In the genomic region with DNA sequence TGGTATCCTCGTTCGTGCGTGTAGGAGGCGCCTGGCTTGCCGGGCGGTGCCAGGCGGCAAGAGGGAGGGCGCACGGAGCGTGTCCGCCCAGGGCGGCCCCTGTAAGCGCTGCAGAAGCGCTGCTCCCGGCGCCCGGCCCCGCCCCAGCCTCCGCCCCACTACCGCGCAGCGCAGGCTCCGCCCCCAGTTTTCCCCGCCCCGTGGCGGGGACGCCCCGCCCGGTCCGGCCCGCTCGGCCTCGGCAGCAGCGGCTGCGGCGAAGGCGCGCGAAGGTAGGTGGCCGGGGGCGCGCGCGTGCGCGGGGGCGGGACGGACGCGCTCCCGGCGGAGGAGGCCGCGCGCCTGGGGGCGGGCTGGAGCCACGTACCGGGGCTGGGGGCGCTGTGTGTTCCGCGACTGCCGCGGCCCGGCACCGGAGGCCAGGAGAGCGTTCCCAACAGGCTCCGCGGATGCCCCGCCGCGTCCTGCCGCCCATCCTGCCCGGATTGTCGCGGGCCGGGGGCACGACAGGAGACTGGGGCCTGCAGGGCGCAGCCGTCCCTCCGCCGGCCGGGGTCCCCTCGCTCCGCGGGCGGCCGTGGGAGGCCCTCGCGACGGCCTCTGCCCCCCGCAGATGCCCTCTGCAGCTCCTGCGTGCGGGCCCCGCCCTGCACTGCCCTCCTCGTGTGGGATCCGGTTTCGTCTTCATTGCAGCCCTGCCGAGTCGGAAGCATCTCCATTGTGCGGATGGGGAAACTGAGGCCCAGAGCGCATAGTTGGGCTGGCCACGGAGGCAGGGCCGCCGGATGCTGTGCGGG, we compare ENCODE assay signal across 1 cellular context.
A peak's percentile ranks its signal among the peaks of the same experiment; 100 is the strongest.
TF ChIP-seq lines count a peak whose summit lies in the region.

No MANE protein-coding gene starts in this region.

TF ChIP-seq in K562, 482 proteins besides CTCF, POLR2A, EP300 and RAD21 (continued from another document and continues in another):
- TF ChIP-seq, protein P1, sequence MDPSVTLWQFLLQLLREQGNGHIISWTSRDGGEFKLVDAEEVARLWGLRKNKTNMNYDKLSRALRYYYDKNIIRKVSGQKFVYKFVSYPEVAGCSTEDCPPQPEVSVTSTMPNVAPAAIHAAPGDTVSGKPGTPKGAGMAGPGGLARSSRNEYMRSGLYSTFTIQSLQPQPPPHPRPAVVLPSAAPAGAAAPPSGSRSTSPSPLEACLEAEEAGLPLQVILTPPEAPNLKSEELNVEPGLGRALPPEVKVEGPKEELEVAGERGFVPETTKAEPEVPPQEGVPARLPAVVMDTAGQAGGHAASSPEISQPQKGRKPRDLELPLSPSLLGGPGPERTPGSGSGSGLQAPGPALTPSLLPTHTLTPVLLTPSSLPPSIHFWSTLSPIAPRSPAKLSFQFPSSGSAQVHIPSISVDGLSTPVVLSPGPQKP (CRISPR knock-in tag; IDR thresholded peaks at IDR 0.05) = no peak
- no peak for TF ChIP-seq CBX8 (IDR thresholded peaks at IDR 0.05; ENCODE audit: borderline replicate concordance, extremely low read depth, low read depth, low read length, poor library complexity, severe bottlenecking)
- TF ChIP-seq, protein P2, sequence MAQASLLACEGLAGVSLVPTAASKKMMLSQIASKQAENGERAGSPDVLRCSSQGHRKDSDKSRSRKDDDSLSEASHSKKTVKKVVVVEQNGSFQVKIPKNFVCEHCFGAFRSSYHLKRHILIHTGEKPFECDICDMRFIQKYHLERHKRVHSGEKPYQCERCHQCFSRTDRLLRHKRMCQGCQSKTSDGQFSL (CRISPR knock-in tag; IDR thresholded peaks at IDR 0.05) = no peak
- TF ChIP-seq, protein P2 (tag; IDR thresholded peaks at IDR 0.05) = no peak
- TF ChIP-seq ZNF830 (CRISPR knock-in tag; IDR thresholded peaks at IDR 0.05) = no peak
- peak; percentile 49; the same call in 1 of the 2 replicates for TF ChIP-seq SIN3B (IDR thresholded peaks at IDR 0.05; ENCODE audit: low read depth)
- TF ChIP-seq NFRKB (IDR thresholded peaks at IDR 0.05; ENCODE audit: low read depth) = no peak
- TF ChIP-seq FUS (optimal IDR thresholded peaks at IDR 0.05; ENCODE audit: low read depth, low read length) = no peak
- no peak for TF ChIP-seq ARHGAP35 (IDR thresholded peaks at IDR 0.05; ENCODE audit: partially characterized antibody)
- no peak for TF ChIP-seq EWSR1 (IDR thresholded peaks at IDR 0.05; ENCODE audit: borderline replicate concordance, low read depth, partially characterized antibody)
- TF ChIP-seq ZNF561 (CRISPR knock-in tag; conservative IDR thresholded peaks at IDR 0.05) = no peak
- TF ChIP-seq BRCA1 (IDR thresholded peaks at IDR 0.05) = no peak
- no peak for TF ChIP-seq BRCA1 (CRISPR knock-in tag; IDR thresholded peaks at IDR 0.05)
- TF ChIP-seq, protein P3, sequence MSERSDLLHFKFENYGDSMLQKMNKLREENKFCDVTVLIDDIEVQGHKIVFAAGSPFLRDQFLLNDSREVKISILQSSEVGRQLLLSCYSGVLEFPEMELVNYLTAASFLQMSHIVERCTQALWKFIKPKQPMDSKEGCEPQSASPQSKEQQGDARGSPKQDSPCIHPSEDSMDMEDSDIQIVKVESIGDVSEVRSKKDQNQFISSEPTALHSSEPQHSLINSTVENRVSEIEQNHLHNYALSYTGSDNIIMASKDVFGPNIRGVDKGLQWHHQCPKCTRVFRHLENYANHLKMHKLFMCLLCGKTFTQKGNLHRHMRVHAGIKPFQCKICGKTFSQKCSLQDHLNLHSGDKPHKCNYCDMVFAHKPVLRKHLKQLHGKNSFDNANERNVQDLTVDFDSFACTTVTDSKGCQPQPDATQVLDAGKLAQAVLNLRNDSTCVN (CRISPR knock-in tag; IDR thresholded peaks at IDR 0.05) = no peak
- no peak for TF ChIP-seq ZNF77 (CRISPR knock-in tag; IDR thresholded peaks at IDR 0.05)
- no peak for TF ChIP-seq ZNF695 (CRISPR knock-in tag; IDR thresholded peaks at IDR 0.05)
- TF ChIP-seq SETDB1 (IDR thresholded peaks at IDR 0.05; ENCODE audit: low read length) = no peak
- no peak for TF ChIP-seq ZNF707 (CRISPR knock-in tag; conservative IDR thresholded peaks at IDR 0.05)
- TF ChIP-seq OTX1 (CRISPR knock-in tag; IDR thresholded peaks at IDR 0.05) = no peak
- no peak for TF ChIP-seq GABPB1 (CRISPR knock-in tag; IDR thresholded peaks at IDR 0.05)
- 0 out of 2 replicates have a peak, but pooled peaks have one; percentile 25 for TF ChIP-seq ZFPM2 (CRISPR knock-in tag; IDR thresholded peaks at IDR 0.05)
- TF ChIP-seq HNRNPK (IDR thresholded peaks at IDR 0.05; ENCODE audit: low read depth, low read length, poor library complexity, severe bottlenecking) = no peak
- TF ChIP-seq SMAD4 (CRISPR knock-in tag; conservative IDR thresholded peaks at IDR 0.05) = peak; percentile 81
- TF ChIP-seq CEBPB (tag; IDR thresholded peaks at IDR 0.05) = no peak
- no peak for TF ChIP-seq ZNF444 (CRISPR knock-in tag; IDR thresholded peaks at IDR 0.05)
- TF ChIP-seq ESRRB (CRISPR knock-in tag; IDR thresholded peaks at IDR 0.05; ENCODE audit: borderline replicate concordance) = no peak
- TF ChIP-seq WHSC1 (IDR thresholded peaks at IDR 0.05; ENCODE audit: low read length) = no peak
- TF ChIP-seq, protein P4, sequence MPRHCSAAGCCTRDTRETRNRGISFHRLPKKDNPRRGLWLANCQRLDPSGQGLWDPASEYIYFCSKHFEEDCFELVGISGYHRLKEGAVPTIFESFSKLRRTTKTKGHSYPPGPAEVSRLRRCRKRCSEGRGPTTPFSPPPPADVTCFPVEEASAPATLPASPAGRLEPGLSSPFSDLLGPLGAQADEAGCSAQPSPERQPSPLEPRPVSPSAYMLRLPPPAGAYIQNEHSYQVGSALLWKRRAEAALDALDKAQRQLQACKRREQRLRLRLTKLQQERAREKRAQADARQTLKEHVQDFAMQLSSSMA (CRISPR knock-in tag; IDR thresholded peaks at IDR 0.05) = peak; percentile 77; the same call in 1 of the 2 replicates
- no peak for TF ChIP-seq ZNF143 (CRISPR knock-in tag; IDR thresholded peaks at IDR 0.05)
- no peak for TF ChIP-seq COPS2 (conservative IDR thresholded peaks at IDR 0.05)
- no peak for TF ChIP-seq ZNF780A (CRISPR knock-in tag; IDR thresholded peaks at IDR 0.05)
- TF ChIP-seq, protein P5, sequence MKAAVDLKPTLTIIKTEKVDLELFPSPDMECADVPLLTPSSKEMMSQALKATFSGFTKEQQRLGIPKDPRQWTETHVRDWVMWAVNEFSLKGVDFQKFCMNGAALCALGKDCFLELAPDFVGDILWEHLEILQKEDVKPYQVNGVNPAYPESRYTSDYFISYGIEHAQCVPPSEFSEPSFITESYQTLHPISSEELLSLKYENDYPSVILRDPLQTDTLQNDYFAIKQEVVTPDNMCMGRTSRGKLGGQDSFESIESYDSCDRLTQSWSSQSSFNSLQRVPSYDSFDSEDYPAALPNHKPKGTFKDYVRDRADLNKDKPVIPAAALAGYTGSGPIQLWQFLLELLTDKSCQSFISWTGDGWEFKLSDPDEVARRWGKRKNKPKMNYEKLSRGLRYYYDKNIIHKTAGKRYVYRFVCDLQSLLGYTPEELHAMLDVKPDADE (conservative IDR thresholded peaks at IDR 0.05; ENCODE audit: control insufficient read depth, low read depth, low read length) = no peak
- no peak for TF ChIP-seq TCF7L2 (IDR thresholded peaks at IDR 0.05; ENCODE audit: low read depth, low read length)
- TF ChIP-seq, protein P6, sequence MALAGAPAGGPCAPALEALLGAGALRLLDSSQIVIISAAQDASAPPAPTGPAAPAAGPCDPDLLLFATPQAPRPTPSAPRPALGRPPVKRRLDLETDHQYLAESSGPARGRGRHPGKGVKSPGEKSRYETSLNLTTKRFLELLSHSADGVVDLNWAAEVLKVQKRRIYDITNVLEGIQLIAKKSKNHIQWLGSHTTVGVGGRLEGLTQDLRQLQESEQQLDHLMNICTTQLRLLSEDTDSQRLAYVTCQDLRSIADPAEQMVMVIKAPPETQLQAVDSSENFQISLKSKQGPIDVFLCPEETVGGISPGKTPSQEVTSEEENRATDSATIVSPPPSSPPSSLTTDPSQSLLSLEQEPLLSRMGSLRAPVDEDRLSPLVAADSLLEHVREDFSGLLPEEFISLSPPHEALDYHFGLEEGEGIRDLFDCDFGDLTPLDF (CRISPR knock-in tag; IDR thresholded peaks at IDR 0.05) = no peak
- no peak for TF ChIP-seq SIN3A (IDR thresholded peaks at IDR 0.05; ENCODE audit: borderline replicate concordance in 2 of 2, control insufficient read depth in 1 of 2, low read depth in 2 of 2, low read length in 2 of 2)
- TF ChIP-seq ZSCAN32 (CRISPR knock-in tag; IDR thresholded peaks at IDR 0.05) = no peak
- no peak for TF ChIP-seq TRIM24 (IDR thresholded peaks at IDR 0.05)
- no peak for TF ChIP-seq SOX6 (IDR thresholded peaks at IDR 0.05)
- no peak for TF ChIP-seq PURB (CRISPR knock-in tag; IDR thresholded peaks at IDR 0.05; ENCODE audit: low read depth)
- no peak for TF ChIP-seq SRSF7 (optimal IDR thresholded peaks at IDR 0.05; ENCODE audit: low read depth, low read length)
- TF ChIP-seq NFIX (CRISPR knock-in tag; IDR thresholded peaks at IDR 0.05; ENCODE audit: low read depth) = no peak
- no peak for TF ChIP-seq MCM2 (IDR thresholded peaks at IDR 0.05; ENCODE audit: low read depth)
- TF ChIP-seq ZNF76 (CRISPR knock-in tag; IDR thresholded peaks at IDR 0.05; ENCODE audit: borderline replicate concordance) = no peak
- no peak for TF ChIP-seq BDP1 (IDR thresholded peaks at IDR 0.05; ENCODE audit: insufficient read depth, insufficient read length)
- no peak for TF ChIP-seq U2AF1 (optimal IDR thresholded peaks at IDR 0.05; ENCODE audit: low read depth, low read length)
- no peak for TF ChIP-seq RBM34 (IDR thresholded peaks at IDR 0.05; ENCODE audit: borderline replicate concordance, insufficient read depth, low read length)
- no peak for TF ChIP-seq MXI1 (IDR thresholded peaks at IDR 0.05; ENCODE audit: low read depth, low read length)
- peak in 1 of 2 experiments; percentile 88; a peak in 3 of 4 replicates for TF ChIP-seq NONO (IDR thresholded peaks at IDR 0.05; ENCODE audit: low read depth in 2 of 2, low read length in 1 of 2)
- no peak for TF ChIP-seq MAFF (IDR thresholded peaks at IDR 0.05; ENCODE audit: low read length)
- TF ChIP-seq, protein P7, sequence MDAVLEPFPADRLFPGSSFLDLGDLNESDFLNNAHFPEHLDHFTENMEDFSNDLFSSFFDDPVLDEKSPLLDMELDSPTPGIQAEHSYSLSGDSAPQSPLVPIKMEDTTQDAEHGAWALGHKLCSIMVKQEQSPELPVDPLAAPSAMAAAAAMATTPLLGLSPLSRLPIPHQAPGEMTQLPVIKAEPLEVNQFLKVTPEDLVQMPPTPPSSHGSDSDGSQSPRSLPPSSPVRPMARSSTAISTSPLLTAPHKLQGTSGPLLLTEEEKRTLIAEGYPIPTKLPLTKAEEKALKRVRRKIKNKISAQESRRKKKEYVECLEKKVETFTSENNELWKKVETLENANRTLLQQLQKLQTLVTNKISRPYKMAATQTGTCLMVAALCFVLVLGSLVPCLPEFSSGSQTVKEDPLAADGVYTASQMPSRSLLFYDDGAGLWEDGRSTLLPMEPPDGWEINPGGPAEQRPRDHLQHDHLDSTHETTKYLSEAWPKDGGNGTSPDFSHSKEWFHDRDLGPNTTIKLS (IDR thresholded peaks at IDR 0.05; ENCODE audit: borderline replicate concordance, low read depth) = peak; percentile 64; the same call in 1 of the 2 replicates
- TF ChIP-seq ZNF212 (CRISPR knock-in tag; IDR thresholded peaks at IDR 0.05) = no peak
- TF ChIP-seq HMG20B (CRISPR knock-in tag; IDR thresholded peaks at IDR 0.05) = no peak
- no peak for TF ChIP-seq EHMT2 (IDR thresholded peaks at IDR 0.05)
- no peak for TF ChIP-seq STAG1 (CRISPR knock-in tag; IDR thresholded peaks at IDR 0.05; ENCODE audit: borderline replicate concordance)
- TF ChIP-seq ZNF253 (CRISPR knock-in tag; conservative IDR thresholded peaks at IDR 0.05) = no peak
- TF ChIP-seq NCOA4 (IDR thresholded peaks at IDR 0.05; ENCODE audit: partially characterized antibody) = no peak
- TF ChIP-seq BRF1 (IDR thresholded peaks at IDR 0.05; ENCODE audit: borderline replicate concordance, extremely low read depth, insufficient read length) = no peak
- peak; percentile 95 for TF ChIP-seq GATAD2B (IDR thresholded peaks at IDR 0.05; ENCODE audit: borderline replicate concordance)
- no peak for TF ChIP-seq FOXK1 (CRISPR knock-in tag; IDR thresholded peaks at IDR 0.05; ENCODE audit: borderline replicate concordance)
- no peak for TF ChIP-seq TEAD4 (IDR thresholded peaks at IDR 0.05; ENCODE audit: low read length)
- TF ChIP-seq TEAD4 (CRISPR knock-in tag; IDR thresholded peaks at IDR 0.05; ENCODE audit: borderline replicate concordance) = no peak
- TF ChIP-seq, protein P8, sequence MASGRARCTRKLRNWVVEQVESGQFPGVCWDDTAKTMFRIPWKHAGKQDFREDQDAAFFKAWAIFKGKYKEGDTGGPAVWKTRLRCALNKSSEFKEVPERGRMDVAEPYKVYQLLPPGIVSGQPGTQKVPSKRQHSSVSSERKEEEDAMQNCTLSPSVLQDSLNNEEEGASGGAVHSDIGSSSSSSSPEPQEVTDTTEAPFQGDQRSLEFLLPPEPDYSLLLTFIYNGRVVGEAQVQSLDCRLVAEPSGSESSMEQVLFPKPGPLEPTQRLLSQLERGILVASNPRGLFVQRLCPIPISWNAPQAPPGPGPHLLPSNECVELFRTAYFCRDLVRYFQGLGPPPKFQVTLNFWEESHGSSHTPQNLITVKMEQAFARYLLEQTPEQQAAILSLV (tag; IDR thresholded peaks at IDR 0.05) = no peak
- peak; percentile 80 for TF ChIP-seq HMGN3 (IDR thresholded peaks at IDR 0.05; ENCODE audit: borderline replicate concordance, extremely low read depth, insufficient read length, low read depth, low read length)
- TF ChIP-seq CSDE1 (IDR thresholded peaks at IDR 0.05) = no peak
- TF ChIP-seq SAP30 (IDR thresholded peaks at IDR 0.05; ENCODE audit: borderline replicate concordance, insufficient read depth, low read depth, low read length, poor library complexity, severe bottlenecking) = no peak
- TF ChIP-seq KDM2B (CRISPR knock-in tag; IDR thresholded peaks at IDR 0.05) = peak; percentile 39; the same call in 1 of the 2 replicates
- TF ChIP-seq FOXJ3 (CRISPR knock-in tag; IDR thresholded peaks at IDR 0.05) = no peak
- TF ChIP-seq, protein P9, sequence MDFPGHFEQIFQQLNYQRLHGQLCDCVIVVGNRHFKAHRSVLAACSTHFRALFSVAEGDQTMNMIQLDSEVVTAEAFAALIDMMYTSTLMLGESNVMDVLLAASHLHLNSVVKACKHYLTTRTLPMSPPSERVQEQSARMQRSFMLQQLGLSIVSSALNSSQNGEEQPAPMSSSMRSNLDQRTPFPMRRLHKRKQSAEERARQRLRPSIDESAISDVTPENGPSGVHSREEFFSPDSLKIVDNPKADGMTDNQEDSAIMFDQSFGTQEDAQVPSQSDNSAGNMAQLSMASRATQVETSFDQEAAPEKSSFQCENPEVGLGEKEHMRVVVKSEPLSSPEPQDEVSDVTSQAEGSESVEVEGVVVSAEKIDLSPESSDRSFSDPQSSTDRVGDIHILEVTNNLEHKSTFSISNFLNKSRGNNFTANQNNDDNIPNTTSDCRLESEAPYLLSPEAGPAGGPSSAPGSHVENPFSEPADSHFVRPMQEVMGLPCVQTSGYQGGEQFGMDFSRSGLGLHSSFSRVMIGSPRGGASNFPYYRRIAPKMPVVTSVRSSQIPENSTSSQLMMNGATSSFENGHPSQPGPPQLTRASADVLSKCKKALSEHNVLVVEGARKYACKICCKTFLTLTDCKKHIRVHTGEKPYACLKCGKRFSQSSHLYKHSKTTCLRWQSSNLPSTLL (IDR thresholded peaks at IDR 0.05) = no peak
- no peak for TF ChIP-seq ZNF3 (CRISPR knock-in tag; IDR thresholded peaks at IDR 0.05)
- no peak for TF ChIP-seq HDAC8 (tag; IDR thresholded peaks at IDR 0.05)
- no peak for TF ChIP-seq ILK (tag; IDR thresholded peaks at IDR 0.05; ENCODE audit: borderline replicate concordance, low read depth)
